ENCODE assay signal across 1 cellular context in genomic region chr4:184110452-184110851, GRCh38.
TF ChIP-seq lines count a peak whose summit lies in the region.

No MANE protein-coding gene starts in this region.

TF ChIP-seq in HEK293, 187 proteins besides CTCF, POLR2A, EP300 and RAD21 (continued from another document):
- TF ChIP-seq ZBTB6 (tag by site-specific recombination; IDR thresholded peaks at IDR 0.05): no peak
